Comparison of ENCODE assay signal across 1 cellular context in the genomic region with DNA sequence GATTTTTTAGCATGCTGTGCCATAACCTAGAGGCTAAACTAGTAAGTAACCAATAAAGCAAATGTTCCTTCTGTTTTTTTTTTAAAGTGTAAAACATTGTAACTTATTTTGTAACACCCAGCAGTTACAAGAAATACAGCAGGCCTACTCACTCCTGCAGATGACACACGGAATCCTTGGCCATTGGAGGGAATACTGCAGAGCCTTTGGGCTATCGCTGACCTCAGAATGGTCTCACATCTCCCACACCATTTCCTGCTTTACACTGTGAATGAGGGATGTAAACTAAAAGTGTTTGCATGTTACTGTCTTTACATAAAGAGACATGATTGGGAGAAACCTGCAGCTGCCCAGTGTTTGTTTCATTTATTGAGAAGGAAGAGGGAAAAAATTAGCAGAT.
TF ChIP-seq lines count a peak whose summit lies in the region.

No MANE protein-coding gene starts in this region.

TF ChIP-seq in GM23338, 12 proteins besides CTCF, POLR2A, EP300 and RAD21 (continued from another document):
- TF ChIP-seq, protein P1, sequence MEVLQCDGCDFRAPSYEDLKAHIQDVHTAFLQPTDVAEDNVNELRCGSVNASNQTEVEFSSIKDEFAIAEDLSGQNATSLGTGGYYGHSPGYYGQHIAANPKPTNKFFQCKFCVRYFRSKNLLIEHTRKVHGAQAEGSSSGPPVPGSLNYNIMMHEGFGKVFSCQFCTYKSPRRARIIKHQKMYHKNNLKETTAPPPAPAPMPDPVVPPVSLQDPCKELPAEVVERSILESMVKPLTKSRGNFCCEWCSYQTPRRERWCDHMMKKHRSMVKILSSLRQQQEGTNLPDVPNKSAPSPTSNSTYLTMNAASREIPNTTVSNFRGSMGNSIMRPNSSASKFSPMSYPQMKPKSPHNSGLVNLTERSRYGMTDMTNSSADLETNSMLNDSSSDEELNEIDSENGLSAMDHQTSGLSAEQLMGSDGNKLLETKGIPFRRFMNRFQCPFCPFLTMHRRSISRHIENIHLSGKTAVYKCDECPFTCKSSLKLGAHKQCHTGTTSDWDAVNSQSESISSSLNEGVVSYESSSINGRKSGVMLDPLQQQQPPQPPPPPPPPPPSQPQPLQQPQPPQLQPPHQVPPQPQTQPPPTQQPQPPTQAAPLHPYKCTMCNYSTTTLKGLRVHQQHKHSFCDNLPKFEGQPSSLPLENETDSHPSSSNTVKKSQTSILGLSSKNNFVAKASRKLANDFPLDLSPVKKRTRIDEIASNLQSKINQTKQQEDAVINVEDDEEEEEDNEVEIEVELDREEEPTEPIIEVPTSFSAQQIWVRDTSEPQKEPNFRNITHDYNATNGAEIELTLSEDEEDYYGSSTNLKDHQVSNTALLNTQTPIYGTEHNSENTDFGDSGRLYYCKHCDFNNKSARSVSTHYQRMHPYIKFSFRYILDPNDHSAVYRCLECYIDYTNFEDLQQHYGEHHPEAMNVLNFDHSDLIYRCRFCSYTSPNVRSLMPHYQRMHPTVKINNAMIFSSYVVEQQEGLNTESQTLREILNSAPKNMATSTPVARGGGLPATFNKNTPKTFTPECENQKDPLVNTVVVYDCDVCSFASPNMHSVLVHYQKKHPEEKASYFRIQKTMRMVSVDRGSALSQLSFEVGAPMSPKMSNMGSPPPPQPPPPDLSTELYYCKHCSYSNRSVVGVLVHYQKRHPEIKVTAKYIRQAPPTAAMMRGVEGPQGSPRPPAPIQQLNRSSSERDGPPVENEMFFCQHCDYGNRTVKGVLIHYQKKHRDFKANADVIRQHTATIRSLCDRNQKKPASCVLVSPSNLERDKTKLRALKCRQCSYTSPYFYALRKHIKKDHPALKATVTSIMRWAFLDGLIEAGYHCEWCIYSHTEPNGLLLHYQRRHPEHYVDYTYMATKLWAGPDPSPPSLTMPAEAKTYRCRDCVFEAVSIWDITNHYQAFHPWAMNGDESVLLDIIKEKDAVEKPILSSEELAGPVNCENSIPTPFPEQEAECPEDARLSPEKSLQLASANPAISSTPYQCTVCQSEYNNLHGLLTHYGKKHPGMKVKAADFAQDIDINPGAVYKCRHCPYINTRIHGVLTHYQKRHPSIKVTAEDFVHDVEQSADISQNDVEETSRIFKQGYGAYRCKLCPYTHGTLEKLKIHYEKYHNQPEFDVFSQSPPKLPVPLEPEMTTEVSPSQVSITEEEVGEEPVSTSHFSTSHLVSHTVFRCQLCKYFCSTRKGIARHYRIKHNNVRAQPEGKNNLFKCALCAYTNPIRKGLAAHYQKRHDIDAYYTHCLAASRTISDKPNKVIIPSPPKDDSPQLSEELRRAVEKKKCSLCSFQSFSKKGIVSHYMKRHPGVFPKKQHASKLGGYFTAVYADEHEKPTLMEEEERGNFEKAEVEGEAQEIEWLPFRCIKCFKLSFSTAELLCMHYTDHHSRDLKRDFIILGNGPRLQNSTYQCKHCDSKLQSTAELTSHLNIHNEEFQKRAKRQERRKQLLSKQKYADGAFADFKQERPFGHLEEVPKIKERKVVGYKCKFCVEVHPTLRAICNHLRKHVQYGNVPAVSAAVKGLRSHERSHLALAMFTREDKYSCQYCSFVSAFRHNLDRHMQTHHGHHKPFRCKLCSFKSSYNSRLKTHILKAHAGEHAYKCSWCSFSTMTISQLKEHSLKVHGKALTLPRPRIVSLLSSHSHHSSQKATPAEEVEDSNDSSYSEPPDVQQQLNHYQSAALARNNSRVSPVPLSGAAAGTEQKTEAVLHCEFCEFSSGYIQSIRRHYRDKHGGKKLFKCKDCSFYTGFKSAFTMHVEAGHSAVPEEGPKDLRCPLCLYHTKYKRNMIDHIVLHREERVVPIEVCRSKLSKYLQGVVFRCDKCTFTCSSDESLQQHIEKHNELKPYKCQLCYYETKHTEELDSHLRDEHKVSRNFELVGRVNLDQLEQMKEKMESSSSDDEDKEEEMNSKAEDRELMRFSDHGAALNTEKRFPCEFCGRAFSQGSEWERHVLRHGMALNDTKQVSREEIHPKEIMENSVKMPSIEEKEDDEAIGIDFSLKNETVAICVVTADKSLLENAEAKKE (CRISPR knock-in tag; IDR thresholded peaks at IDR 0.05): no peak
- TF ChIP-seq NANOG (IDR thresholded peaks at IDR 0.05; ENCODE audit: borderline replicate concordance) (no peak), CREB1 (CRISPR knock-in tag; IDR thresholded peaks at IDR 0.05; ENCODE audit: low read depth) (no peak), JUNB (IDR thresholded peaks at IDR 0.05; ENCODE audit: unreplicated experiment) (no peak)
